Comparison of ENCODE assay signal across 24 cellular contexts in the genomic region with DNA sequence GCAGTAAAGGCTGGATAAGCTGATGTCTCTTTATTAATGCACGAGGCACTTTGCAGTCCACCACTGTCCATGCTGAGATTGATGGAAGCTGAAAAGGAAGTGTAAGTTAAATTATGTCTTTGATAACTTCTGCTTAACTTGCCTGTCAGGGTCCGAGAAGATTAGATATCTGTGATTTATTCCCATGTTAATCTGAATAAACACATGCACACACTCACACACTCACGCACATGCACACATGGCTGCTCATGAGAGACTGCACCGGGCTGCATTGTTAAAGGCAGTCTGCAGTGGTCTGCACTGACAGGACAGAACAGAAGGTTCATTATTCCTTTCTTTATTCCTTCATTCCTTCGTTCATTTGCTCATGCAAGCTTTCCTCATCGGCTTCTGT. TPM values are rescaled to one million over a fixed set of nuclear protein-coding genes. Genes with fewer than 3 reads are reported as not detected.
"Had no signal": no experiment of that assay in that cellular context is flagged by ENCODE, and none has a peak within 500 bp of the region (broad histone marks: within the 10 kb centered on the region; RNA-seq: fewer than 3 reads in every experiment).

No MANE protein-coding gene starts in this region.

- H3K9ac ChIP-seq: KMS-11, SK-N-SH had no signal

- H3K27ac ChIP-seq: KMS-11, RWPE1 had no signal

- H3K4me3 Mint-ChIP-seq: IgD-negative memory B cell had no signal

- H3K9me3 ChIP-seq: SK-N-SH had no signal

- ATAC-seq: HepG2, K562, Panc1 had no signal

- H3K27ac Mint-ChIP-seq: IgD-negative memory B cell had no signal

- H3K4me3 ChIP-seq: K562 had no signal

- H3K4me2 ChIP-seq: KMS-11, SK-N-SH had no signal

- DNase-seq: MV-4-11, NCI-H1048, NCI-H1105, NCI-H1417, NCI-H1436 treated with DMSO at 0.1 percent for 48 hours, NCI-H1694, NCI-H1930, NCI-H2081, NCI-H2107, NCI-H226, NCI-H446, NCI-H510A, NCI-H524 treated with DMSO at 0.1 percent for 48 hours, NCI-H69, NCI-H774, SHP77, SK-N-SH, SW 1271 had no signal

RNA-seq across cellular contexts. Expression of a gene that starts 41.3 kb away (rescaled TPM):
- total RNA-seq: K562 had no signal
